29 cellular contexts compared by ENCODE assay signal in genomic region chr3:64680334-64680733, GRCh38.
"Had no signal": no experiment of that assay in that cellular context is flagged by ENCODE, and none has a peak within 500 bp of the region (broad histone marks: within the 10 kb centered on the region; RNA-seq: fewer than 3 reads in every experiment).

No MANE protein-coding gene starts in this region.

- H3K9me3 Mint-ChIP-seq: dendritic cell treated with granulocyte-macrophage colony-stimulating factor and Interleukin-4, amounts not matched to agents 40 ng/mL and 50 ng/mL, for 4 days; endodermal cell had no signal

- DNase-seq: colonic mucosa; cortex of kidney; dermis blood vessel endothelial cell; dorsolateral prefrontal cortex; effector CD4-positive, alpha-beta T cell; effector CD8-positive, alpha-beta T cell; effector memory CD4-positive, alpha-beta T cell; effector memory CD8-positive, alpha-beta T cell; erythroblast; esophagus squamous epithelium; foreskin fibroblast; foreskin keratinocyte; foreskin melanocyte; gastrocnemius medialis; glutamatergic neuron; head of caudate nucleus; heart left ventricle; heart right ventricle had no signal

- H3K36me3 ChIP-seq: colonic mucosa had no signal

- H3K27ac ChIP-seq: colonic mucosa, coronary artery, dorsolateral prefrontal cortex, epithelial cell of prostate, esophagus squamous epithelium, foreskin keratinocyte, gastrocnemius medialis, gastroesophageal sphincter, heart left ventricle, heart right ventricle, hepatocyte had no signal

- H3K9me3 ChIP-seq: colonic mucosa, esophagus squamous epithelium, gastrocnemius medialis, gastroesophageal sphincter, heart left ventricle, heart right ventricle had no signal

- H3K4me3 Mint-ChIP-seq: dendritic cell treated with granulocyte-macrophage colony-stimulating factor and Interleukin-4, amounts not matched to agents 40 ng/mL and 50 ng/mL, for 4 days; effector memory CD8-positive, alpha-beta T cell; endodermal cell had no signal

- H3K27ac Mint-ChIP-seq: dendritic cell treated with granulocyte-macrophage colony-stimulating factor and Interleukin-4, amounts not matched to agents 40 ng/mL and 50 ng/mL, for 4 days; effector memory CD8-positive, alpha-beta T cell; endodermal cell had no signal

- FAIRE-seq: colon, endometrium, endothelial cell of umbilical vein, frontal cortex had no signal

- H3K4me2 ChIP-seq: hepatocyte had no signal

- H3K4me3 ChIP-seq: colonic mucosa, coronary artery, dorsolateral prefrontal cortex, esophagus squamous epithelium, gastrocnemius medialis, gastroesophageal sphincter, heart right ventricle, hepatocyte had no signal

- H2AFZ ChIP-seq: hepatocyte had no signal

- H3K27me3 ChIP-seq: colonic mucosa, gastrocnemius medialis, gastroesophageal sphincter, heart left ventricle, hepatocyte had no signal

- H3K4me1 ChIP-seq: colonic mucosa, foreskin keratinocyte had no signal

- ATAC-seq: effector memory CD8-positive, alpha-beta T cell; esophagus mucosa; foreskin keratinocyte; gastrocnemius medialis; gastroesophageal sphincter; heart left ventricle; heart right ventricle had no signal
